ENCODE assay signal across 8 cellular contexts in the genomic region with DNA sequence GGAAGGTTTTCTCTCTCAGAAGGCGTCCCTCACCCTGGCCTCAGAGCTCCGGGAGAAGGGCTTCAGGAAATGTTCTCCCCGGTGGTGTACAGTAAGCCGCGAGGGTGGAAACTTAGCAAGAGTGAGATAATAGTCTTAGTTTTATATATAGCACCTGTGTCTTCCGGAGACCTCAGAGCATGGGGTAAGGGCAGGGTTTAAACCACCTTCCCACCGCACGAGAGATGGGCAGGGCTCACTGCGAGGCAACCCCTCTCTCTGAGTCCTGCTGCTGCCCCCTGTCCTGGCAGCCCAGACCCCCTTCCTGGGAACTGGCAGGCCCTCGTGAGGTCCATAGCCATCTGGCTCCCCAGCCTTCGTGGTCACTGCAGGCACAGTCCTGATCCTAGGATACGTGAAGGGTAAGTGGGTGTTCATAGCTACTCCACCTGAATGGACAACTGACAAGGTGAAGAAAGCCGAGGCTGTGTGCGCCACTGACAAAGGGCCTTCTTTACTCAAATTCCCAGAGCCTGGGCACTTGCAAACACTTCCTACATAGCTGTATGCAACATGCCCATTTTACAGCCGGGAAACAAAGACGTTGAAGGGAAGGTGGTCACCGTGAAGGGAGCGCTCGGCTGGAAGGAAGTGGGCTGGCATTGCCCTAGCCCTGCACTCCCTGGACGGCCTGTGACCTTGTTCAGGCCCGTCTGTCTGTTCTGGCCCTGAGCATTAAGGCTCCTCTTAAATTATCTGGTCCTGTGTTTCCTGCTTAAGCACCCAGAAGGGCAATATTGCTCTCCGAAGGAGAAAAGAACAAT. TPM values are rescaled to one million over a fixed set of nuclear protein-coding genes. Genes with fewer than 3 reads are reported as not detected.
A peak's percentile ranks its signal among the peaks of the same experiment; 100 is the strongest.
DNase-seq lines count a peak whose midpoint lies in the region; ATAC-seq, FAIRE-seq and TF ChIP-seq lines count a peak whose summit lies in the region.

No MANE protein-coding gene starts in this region.

- TF ChIP-seq POLR2A in body of pancreas (IDR thresholded peaks at IDR 0.05) (no peak), prostate gland (IDR thresholded peaks at IDR 0.05) (no peak)

- intact Hi-C loops in body of pancreas (cut with DNase I) (no loop called here), prostate gland (cut with DNase I) (loop anchor here (2.0 kb wide), 1 partner anchor 59 kb away; no protein-coding TSS in a partner anchor)

- H3K36me3 ChIP-seq in small intestine (ENCODE audit: control insufficient read depth in 2 of 2, insufficient read depth in 2 of 2, low read length in 2 of 2) (peaks cover 0 to 2% of the 10 kb centered on the region in 2 donors), body of pancreas (replicated peaks in 1 of 2; ENCODE audit: insufficient read depth in 1 of 2, low read depth in 2 of 2) (no peaks in the 10 kb centered on the region), prostate gland (no peaks in the 10 kb centered on the region)

- POLR2A ChIA-PET in activated CD4-positive, alpha-beta memory T cell treated with anti-CD3 and anti-CD28 coated beads, Interleukin-2, amount 10 ng/mL, durations not matched to agents 7 days and 5 days (lab: Charles Lee): interaction anchor here (1.1 to 2.2 kb wide), 8 partner anchors 9 to 116 kb away, joined by 3 to 8 read pairs (median 5); no protein-coding TSS in a partner anchor
- POLR2A ChIA-PET in WTC11 (lab: Charles Lee): no interaction called here

- no peak for TF ChIP-seq CTCF in body of pancreas (IDR thresholded peaks at IDR 0.05)
- TF ChIP-seq CTCF in WTC11 (IDR thresholded peaks at IDR 0.05): no peak
- TF ChIP-seq CTCF in prostate gland (IDR thresholded peaks at IDR 0.05): no peak

- 62 to 73% (median 66%) methylated on average over 22 of the region's 22 CpGs for WGBS in small intestine, 3 donors
- 68 to 82% methylated on average over 21 to 22 of the region's 22 CpGs for WGBS in body of pancreas, 2 donors
- WGBS in prostate gland: 74% methylated on average over 22 of the region's 22 CpGs

- H3K9me3 ChIP-seq in small intestine (ENCODE audit: control insufficient read depth, low read depth): no peaks in the 10 kb centered on the region
- no peaks in the 10 kb centered on the region for H3K9me3 ChIP-seq in body of pancreas
- no peaks in the 10 kb centered on the region for H3K9me3 ChIP-seq in prostate gland

- H3K27me3 Mint-ChIP-seq in activated CD4-positive, alpha-beta memory T cell treated with anti-CD3 and anti-CD28 coated beads, Interleukin-2, amount 10 ng/mL, durations not matched to agents 7 days and 5 days: no peaks in the 10 kb centered on the region
- H3K27me3 Mint-ChIP-seq in WTC11 (ENCODE audit: low read depth): no peaks in the 10 kb centered on the region

- peaks cover 71% of the 10 kb centered on the region for H3K4me1 Mint-ChIP-seq in activated CD4-positive, alpha-beta memory T cell treated with anti-CD3 and anti-CD28 coated beads, Interleukin-2, amount 10 ng/mL, durations not matched to agents 7 days and 5 days
- peaks cover 25% of the 10 kb centered on the region for H3K4me1 Mint-ChIP-seq in WTC11

- CTCF ChIA-PET in activated CD4-positive, alpha-beta memory T cell treated with anti-CD3 and anti-CD28 coated beads, Interleukin-2, amount 10 ng/mL, durations not matched to agents 7 days and 5 days (lab: Charles Lee): interaction anchor here (0.9 to 3.1 kb wide), 15 partner anchors 9 to 116 kb away, joined by 4 to 19 read pairs (median 5); a partner anchor contains a TSS
- CTCF ChIA-PET in WTC11 (lab: Charles Lee): interaction anchor here (0.9 to 1.5 kb wide), 6 partner anchors 10 to 255 kb away, joined by 3 to 4 read pairs (median 3); no protein-coding TSS in a partner anchor

- H3K4me3 ChIP-seq in small intestine (ENCODE audit: low read depth in 1 of 2, low read length in 2 of 2) (no peak overlapping the region), body of pancreas (no peak overlapping the region), prostate gland (no peak overlapping the region)

- peak; percentile 40 for DNase-seq in GM19239 (ENCODE audit: insufficient read length, low spot score)
- peak; percentile 69 for DNase-seq in activated CD4-positive, alpha-beta memory T cell treated with anti-CD3 and anti-CD28 coated beads, Interleukin-2, amount 10 ng/mL, durations not matched to agents 7 days and 5 days
- DNase-seq in small intestine: peak; percentile 38
- no peak for DNase-seq in body of pancreas
- no peak for DNase-seq in WTC11 (ENCODE audit: low spot score)
- no peak for DNase-seq in prostate gland (ENCODE audit: low spot score)
- DNase-seq in cerebellar cortex (ENCODE audit: low spot score): no peak

- peak overlapping the region in 1 of 2 donors; percentile 53 for H3K27ac ChIP-seq in small intestine (ENCODE audit: low read depth in 1 of 2, low read length in 1 of 2)
- H3K27ac ChIP-seq in body of pancreas: no peak overlapping the region
- H3K27ac ChIP-seq in prostate gland: no peak overlapping the region

- H3K36me3 Mint-ChIP-seq in activated CD4-positive, alpha-beta memory T cell treated with anti-CD3 and anti-CD28 coated beads, Interleukin-2, amount 10 ng/mL, durations not matched to agents 7 days and 5 days (ENCODE audit: low read depth): peaks cover 56% of the 10 kb centered on the region
- H3K36me3 Mint-ChIP-seq in WTC11: peaks cover 4% of the 10 kb centered on the region; the same call in 1 of the 2 replicates

- peaks cover 4 to 8% of the 10 kb centered on the region in 2 donors for H3K4me1 ChIP-seq in small intestine (ENCODE audit: control insufficient read depth in 2 of 2, insufficient read depth in 1 of 2, low read depth in 1 of 2, low read length in 1 of 2)
- peaks cover 9% of the 10 kb centered on the region for H3K4me1 ChIP-seq in body of pancreas
- peaks cover 14% of the 10 kb centered on the region for H3K4me1 ChIP-seq in prostate gland (replicated peaks)

- H3K27me3 ChIP-seq in small intestine (ENCODE audit: control insufficient read depth in 2 of 2, insufficient read depth in 2 of 2, low read length in 2 of 2) (no peaks in the 10 kb centered on the region), body of pancreas (no peaks in the 10 kb centered on the region), prostate gland (replicated peaks; ENCODE audit: insufficient read depth) (no peaks in the 10 kb centered on the region)

- FAIRE-seq in GM19239 (lab: Jason Lieb, UNC): peak; percentile 87
- FAIRE-seq in small intestine (lab: Jason Lieb, UNC): no peak

- peak; percentile 75 for ATAC-seq in HG02981 (IDR thresholded peaks at IDR 0.05; ENCODE audit: unreplicated experiment)
- no peak for ATAC-seq in body of pancreas
- ATAC-seq in WTC11: no peak

- H3K27ac Mint-ChIP-seq in activated CD4-positive, alpha-beta memory T cell treated with anti-CD3 and anti-CD28 coated beads, Interleukin-2, amount 10 ng/mL, durations not matched to agents 7 days and 5 days: peak overlapping the region; percentile 65
- no peak overlapping the region for H3K27ac Mint-ChIP-seq in WTC11

- H3K9me3 Mint-ChIP-seq in activated CD4-positive, alpha-beta memory T cell treated with anti-CD3 and anti-CD28 coated beads, Interleukin-2, amount 10 ng/mL, durations not matched to agents 7 days and 5 days: peaks cover 12% of the 10 kb centered on the region
- H3K9me3 Mint-ChIP-seq in WTC11: peaks cover 8% of the 10 kb centered on the region

- peak overlapping the region; percentile 51 for H3K4me3 Mint-ChIP-seq in activated CD4-positive, alpha-beta memory T cell treated with anti-CD3 and anti-CD28 coated beads, Interleukin-2, amount 10 ng/mL, durations not matched to agents 7 days and 5 days
- no peak overlapping the region for H3K4me3 Mint-ChIP-seq in WTC11

TF ChIP-seq in WTC11, 78 proteins besides CTCF, POLR2A, EP300 and RAD21 (continues in another document):
- TF ChIP-seq SOX15 (CRISPR knock-in tag; IDR thresholded peaks at IDR 0.05) (no peak), ATF1 (CRISPR knock-in tag; IDR thresholded peaks at IDR 0.05) (no peak), GABPB1 (CRISPR knock-in tag; IDR thresholded peaks at IDR 0.05) (no peak)
- TF ChIP-seq, protein P1, sequence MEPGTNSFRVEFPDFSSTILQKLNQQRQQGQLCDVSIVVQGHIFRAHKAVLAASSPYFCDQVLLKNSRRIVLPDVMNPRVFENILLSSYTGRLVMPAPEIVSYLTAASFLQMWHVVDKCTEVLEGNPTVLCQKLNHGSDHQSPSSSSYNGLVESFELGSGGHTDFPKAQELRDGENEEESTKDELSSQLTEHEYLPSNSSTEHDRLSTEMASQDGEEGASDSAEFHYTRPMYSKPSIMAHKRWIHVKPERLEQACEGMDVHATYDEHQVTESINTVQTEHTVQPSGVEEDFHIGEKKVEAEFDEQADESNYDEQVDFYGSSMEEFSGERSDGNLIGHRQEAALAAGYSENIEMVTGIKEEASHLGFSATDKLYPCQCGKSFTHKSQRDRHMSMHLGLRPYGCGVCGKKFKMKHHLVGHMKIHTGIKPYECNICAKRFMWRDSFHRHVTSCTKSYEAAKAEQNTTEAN (CRISPR knock-in tag; IDR thresholded peaks at IDR 0.05): no peak
- TF ChIP-seq, protein P2, sequence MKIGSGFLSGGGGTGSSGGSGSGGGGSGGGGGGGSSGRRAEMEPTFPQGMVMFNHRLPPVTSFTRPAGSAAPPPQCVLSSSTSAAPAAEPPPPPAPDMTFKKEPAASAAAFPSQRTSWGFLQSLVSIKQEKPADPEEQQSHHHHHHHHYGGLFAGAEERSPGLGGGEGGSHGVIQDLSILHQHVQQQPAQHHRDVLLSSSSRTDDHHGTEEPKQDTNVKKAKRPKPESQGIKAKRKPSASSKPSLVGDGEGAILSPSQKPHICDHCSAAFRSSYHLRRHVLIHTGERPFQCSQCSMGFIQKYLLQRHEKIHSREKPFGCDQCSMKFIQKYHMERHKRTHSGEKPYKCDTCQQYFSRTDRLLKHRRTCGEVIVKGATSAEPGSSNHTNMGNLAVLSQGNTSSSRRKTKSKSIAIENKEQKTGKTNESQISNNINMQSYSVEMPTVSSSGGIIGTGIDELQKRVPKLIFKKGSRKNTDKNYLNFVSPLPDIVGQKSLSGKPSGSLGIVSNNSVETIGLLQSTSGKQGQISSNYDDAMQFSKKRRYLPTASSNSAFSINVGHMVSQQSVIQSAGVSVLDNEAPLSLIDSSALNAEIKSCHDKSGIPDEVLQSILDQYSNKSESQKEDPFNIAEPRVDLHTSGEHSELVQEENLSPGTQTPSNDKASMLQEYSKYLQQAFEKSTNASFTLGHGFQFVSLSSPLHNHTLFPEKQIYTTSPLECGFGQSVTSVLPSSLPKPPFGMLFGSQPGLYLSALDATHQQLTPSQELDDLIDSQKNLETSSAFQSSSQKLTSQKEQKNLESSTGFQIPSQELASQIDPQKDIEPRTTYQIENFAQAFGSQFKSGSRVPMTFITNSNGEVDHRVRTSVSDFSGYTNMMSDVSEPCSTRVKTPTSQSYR (CRISPR knock-in tag; IDR thresholded peaks at IDR 0.05): no peak

RNA-seq across cellular contexts. Expression of a gene that starts 26.9 kb away (rescaled TPM):
- total RNA-seq in activated CD4-positive, alpha-beta memory T cell treated with anti-CD3 and anti-CD28 coated beads, Interleukin-2, amount 10 ng/mL, durations not matched to agents 7 days and 5 days: 10 to 100 TPM; 43.6 to 44.4 TPM
- polyA plus RNA-seq in small intestine: 1 to 10 TPM; 1.8 to 9.6 (median 3.0) TPM
- total RNA-seq in body of pancreas (10 to 100 TPM; 13.0 to 21.1 TPM), WTC11 (2021) (13.1 to 15.6 TPM (median 13.5 TPM) in 3 replicates), prostate gland (10 to 100 TPM; 47.5 to 49.2 TPM)

Comparison
In these comparisons a context has a peak if more than half of its experiments do, and no peak if none do; other contexts are left out.
1. DNase-seq: peak in GM19239 (single experiment), activated CD4-positive, alpha-beta memory T cell treated with anti-CD3 and anti-CD28 coated beads, Interleukin-2, amount 10 ng/mL, durations not matched to agents 7 days and 5 days (single experiment) and small intestine (single experiment); none in body of pancreas (0 of 4), WTC11 (single experiment), prostate gland (single experiment) and cerebellar cortex (single experiment).